In the genomic region with DNA sequence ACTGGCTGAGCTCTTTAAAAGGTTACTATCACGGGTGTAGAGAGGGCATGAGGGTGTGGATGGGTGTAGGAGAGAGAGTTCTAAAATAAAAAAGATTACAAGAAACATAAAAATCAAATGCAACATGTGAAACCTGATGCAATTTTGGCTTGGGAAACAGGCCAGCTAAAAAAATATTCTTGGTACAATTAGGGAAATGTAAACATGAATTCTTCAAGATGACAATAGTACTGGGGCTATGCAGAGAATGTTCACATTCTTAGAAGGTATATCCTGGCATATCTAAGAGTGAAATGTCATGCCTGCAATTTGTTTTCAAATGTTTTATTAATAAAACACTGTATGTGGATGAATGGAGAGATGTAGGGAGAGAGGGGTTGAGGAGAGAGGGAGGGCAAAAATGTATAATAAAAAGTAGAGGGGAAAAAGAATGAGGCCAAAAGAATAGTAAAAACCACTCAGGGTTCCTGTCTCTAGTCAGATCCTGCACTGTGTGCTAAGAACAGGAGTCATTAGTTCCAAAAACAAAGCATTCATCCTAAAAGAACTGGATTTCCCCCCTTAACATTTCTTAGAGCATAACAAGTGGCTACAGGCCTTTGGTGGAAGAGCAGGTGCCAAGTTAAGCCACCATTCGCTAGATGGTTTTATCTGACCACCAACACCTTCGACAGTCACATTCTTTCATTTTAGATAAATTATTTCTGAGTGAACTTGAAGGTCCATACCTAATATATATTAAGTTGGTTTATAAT, we compare ENCODE assay signal across 14 cellular contexts.
DNase-seq lines count a peak whose midpoint lies in the region; ATAC-seq lines count a peak whose summit lies in the region.
"Had no signal": no experiment of that assay in that cellular context is flagged by ENCODE, and none has a peak within 500 bp of the region (broad histone marks: within the 10 kb centered on the region; RNA-seq: fewer than 3 reads in every experiment).

No MANE protein-coding gene starts in this region.

- CTCF ChIA-PET in activated naive CD4-positive, alpha-beta T cell treated with anti-CD3 and anti-CD28 coated beads, Interleukin-2, amount 10 ng/mL, durations not matched to agents 7 days and 5 days (lab: Charles Lee), result interaction anchor here (1.1 to 14.8 kb wide), 5 partner anchors 13 to 216 kb away, joined by 3 to 187 read pairs (median 8); no protein-coding TSS in a partner anchor
- CTCF ChIA-PET in activated CD8-positive, alpha-beta T cell treated with anti-CD3 and anti-CD28 coated beads, Interleukin-2, amount 10 ng/mL, durations not matched to agents 7 days and 5 days (lab: Charles Lee), result interaction anchor here (0.7 to 10.0 kb wide), 6 partner anchors 12 to 311 kb away, joined by 3 to 136 read pairs (median 11); a partner anchor contains a TSS

- H3K4me3 Mint-ChIP-seq in activated naive CD4-positive, alpha-beta T cell treated with anti-CD3 and anti-CD28 coated beads, Interleukin-2, amount 10 ng/mL, durations not matched to agents 7 days and 5 days, result no peak overlapping the region
- no peak overlapping the region for H3K4me3 Mint-ChIP-seq in activated CD8-positive, alpha-beta T cell treated with anti-CD3 and anti-CD28 coated beads, Interleukin-2, amount 10 ng/mL, durations not matched to agents 7 days and 5 days

- H3K27ac Mint-ChIP-seq in activated naive CD4-positive, alpha-beta T cell treated with anti-CD3 and anti-CD28 coated beads, Interleukin-2, amount 10 ng/mL, durations not matched to agents 7 days and 5 days, result peak overlapping the region; percentile 76
- peak overlapping the region; percentile 16 for H3K27ac Mint-ChIP-seq in activated CD8-positive, alpha-beta T cell treated with anti-CD3 and anti-CD28 coated beads, Interleukin-2, amount 10 ng/mL, durations not matched to agents 7 days and 5 days

- H3K4me1 Mint-ChIP-seq in activated naive CD4-positive, alpha-beta T cell treated with anti-CD3 and anti-CD28 coated beads, Interleukin-2, amount 10 ng/mL, durations not matched to agents 7 days and 5 days, result peaks cover 23% of the 10 kb centered on the region
- peaks cover 31% of the 10 kb centered on the region for H3K4me1 Mint-ChIP-seq in activated CD8-positive, alpha-beta T cell treated with anti-CD3 and anti-CD28 coated beads, Interleukin-2, amount 10 ng/mL, durations not matched to agents 7 days and 5 days (ENCODE audit: low read depth)

- DNase-seq in activated naive CD4-positive, alpha-beta T cell treated with anti-CD3 and anti-CD28 coated beads, Interleukin-2, amount 10 ng/mL, durations not matched to agents 7 days and 5 days, result no peak
- DNase-seq in activated naive CD4-positive, alpha-beta T cell treated with Interleukin-2 at 50 U/mL for 16 hours, result no peak
- DNase-seq in activated CD8-positive, alpha-beta T cell treated with anti-CD3 and anti-CD28 coated beads, Interleukin-2, amount 10 ng/mL, durations not matched to agents 7 days and 5 days, result no peak
- peak; percentile 83 for DNase-seq in fibroblast of peridontal ligament (ENCODE audit: extremely low read depth)
- DNase-seq in stimulated activated naive CD8-positive, alpha-beta T cell treated with anti-CD3 and anti-CD28 coated beads, Interleukin-15, Interleukin-2, amounts not matched to agents 100 U/mL and 50 U/mL, for 24 hours, result no peak
- no peak for DNase-seq in SKM-1 treated with dmso at 0.1 percent for 144 hours (lab: John Stamatoyannopoulos, UW; ENCODE audit: unreplicated experiment)
- DNase-seq: AML-193; effector CD4-positive, alpha-beta T cell; gastrocnemius medialis; mesendoderm; pancreas; SHP77 treated with DMSO at 0.1 percent for 48 hours had no signal

- POLR2A ChIA-PET in activated CD8-positive, alpha-beta T cell treated with anti-CD3 and anti-CD28 coated beads, Interleukin-2, amount 10 ng/mL, durations not matched to agents 7 days and 5 days (lab: Charles Lee), result no interaction called here

- no peaks in the 10 kb centered on the region for H3K27me3 Mint-ChIP-seq in activated naive CD4-positive, alpha-beta T cell treated with anti-CD3 and anti-CD28 coated beads, Interleukin-2, amount 10 ng/mL, durations not matched to agents 7 days and 5 days
- H3K27me3 Mint-ChIP-seq in activated CD8-positive, alpha-beta T cell treated with anti-CD3 and anti-CD28 coated beads, Interleukin-2, amount 10 ng/mL, durations not matched to agents 7 days and 5 days (ENCODE audit: low read depth), result no peaks in the 10 kb centered on the region

- peaks cover 61% of the 10 kb centered on the region for H3K36me3 Mint-ChIP-seq in activated naive CD4-positive, alpha-beta T cell treated with anti-CD3 and anti-CD28 coated beads, Interleukin-2, amount 10 ng/mL, durations not matched to agents 7 days and 5 days
- H3K36me3 Mint-ChIP-seq in activated CD8-positive, alpha-beta T cell treated with anti-CD3 and anti-CD28 coated beads, Interleukin-2, amount 10 ng/mL, durations not matched to agents 7 days and 5 days (ENCODE audit: low read depth), result peaks cover 64% of the 10 kb centered on the region

- ATAC-seq in activated CD8-positive, alpha-beta T cell treated with anti-CD3 and anti-CD28 coated beads, Interleukin-2, amount 10 ng/mL, durations not matched to agents 7 days and 5 days, result no peak
- ATAC-seq in stimulated activated naive CD8-positive, alpha-beta T cell treated with anti-CD3 and anti-CD28 coated beads, Interleukin-15, Interleukin-2, amounts not matched to agents 100 U/mL and 50 U/mL, for 24 hours, result peak; percentile 60
- ATAC-seq in HG02678 (IDR thresholded peaks at IDR 0.05; ENCODE audit: unreplicated experiment) (no peak), GM21528 (IDR thresholded peaks at IDR 0.05; ENCODE audit: low FRiP score, unreplicated experiment) (no peak)
- ATAC-seq: gastrocnemius medialis, pancreas had no signal

- no peaks in the 10 kb centered on the region for H3K9me3 Mint-ChIP-seq in activated naive CD4-positive, alpha-beta T cell treated with anti-CD3 and anti-CD28 coated beads, Interleukin-2, amount 10 ng/mL, durations not matched to agents 7 days and 5 days
- H3K9me3 Mint-ChIP-seq in activated CD8-positive, alpha-beta T cell treated with anti-CD3 and anti-CD28 coated beads, Interleukin-2, amount 10 ng/mL, durations not matched to agents 7 days and 5 days (ENCODE audit: insufficient read depth), result no peaks in the 10 kb centered on the region
